Comparison of ENCODE assay signal across 14 cellular contexts in genomic region chr14:24224618-24225071, GRCh38. TPM values are rescaled to one million over a fixed set of nuclear protein-coding genes. Genes with fewer than 3 reads are reported as not detected.
DNase-seq lines count a peak whose midpoint lies in the region; ATAC-seq and TF ChIP-seq lines count a peak whose summit lies in the region.
"Had no signal": no experiment of that assay in that cellular context is flagged by ENCODE, and none has a peak within 500 bp of the region (broad histone marks: within the 10 kb centered on the region; RNA-seq: fewer than 3 reads in every experiment).

No MANE protein-coding gene starts in this region.

- H3K9me3 Mint-ChIP-seq in activated naive CD8-positive, alpha-beta T cell treated with anti-CD3 and anti-CD28 coated beads for 36 hours: no peaks in the 10 kb centered on the region
- H3K9me3 Mint-ChIP-seq in stimulated activated effector memory CD8-positive, alpha-beta T cell treated with anti-CD3 and anti-CD28 coated beads, Interleukin-12 subunit alpha, Interleukin-12 subunit beta, amount 100 ng/mL, for 72 hours: no peaks in the 10 kb centered on the region
- no peaks in the 10 kb centered on the region for H3K9me3 Mint-ChIP-seq in endothelial cell (ENCODE audit: unreplicated experiment)

- H3K9me3 ChIP-seq in heart left ventricle (no peaks in the 10 kb centered on the region), right atrium auricular region (no peaks in the 10 kb centered on the region), esophagus muscularis mucosa (no peaks in the 10 kb centered on the region)
- H3K9me3 ChIP-seq: stomach had no signal

- 68 to 81% (median 74%) methylated on average over 7 of the region's 7 CpGs for WGBS in heart left ventricle, 4 donors
- WGBS in esophagus muscularis mucosa: 87% methylated on average over 7 of the region's 7 CpGs

- no peak for DNase-seq in heart left ventricle
- no peak for DNase-seq in right atrium auricular region (ENCODE audit: low spot score)
- no peak for DNase-seq in activated naive CD8-positive, alpha-beta T cell treated with anti-CD3 and anti-CD28 coated beads for 36 hours
- DNase-seq in glomerular visceral epithelial cell (ENCODE audit: extremely low spot score): peak; percentile 44
- DNase-seq in stimulated activated effector memory CD8-positive, alpha-beta T cell treated with anti-CD3 and anti-CD28 coated beads, Interleukin-12 subunit alpha, Interleukin-12 subunit beta, amount 100 ng/mL, for 72 hours (ENCODE audit: low spot score in 2 of 2): no peak
- DNase-seq in endothelial cell (ENCODE audit: low spot score): no peak
- no peak for DNase-seq in esophagus muscularis mucosa (ENCODE audit: extremely low spot score)
- DNase-seq: activated CD8-positive, alpha-beta memory T cell treated with anti-CD3 and anti-CD28 coated beads for 24 hours; amygdala; left colon; NCI-H1417; NCI-H82; stomach had no signal

- H3K27me3 ChIP-seq in heart left ventricle (no peaks in the 10 kb centered on the region), right atrium auricular region (no peaks in the 10 kb centered on the region), esophagus muscularis mucosa (no peaks in the 10 kb centered on the region)
- H3K27me3 ChIP-seq: stomach had no signal

- H3K4me3 ChIP-seq in heart left ventricle: no peak overlapping the region
- H3K4me3 ChIP-seq in right atrium auricular region: no peak overlapping the region
- H3K4me3 ChIP-seq in esophagus muscularis mucosa: no peak overlapping the region
- H3K4me3 ChIP-seq: stomach had no signal

- H3K36me3 Mint-ChIP-seq in activated naive CD8-positive, alpha-beta T cell treated with anti-CD3 and anti-CD28 coated beads for 36 hours: peaks cover 9% of the 10 kb centered on the region
- peaks cover 50% of the 10 kb centered on the region for H3K36me3 Mint-ChIP-seq in stimulated activated effector memory CD8-positive, alpha-beta T cell treated with anti-CD3 and anti-CD28 coated beads, Interleukin-12 subunit alpha, Interleukin-12 subunit beta, amount 100 ng/mL, for 72 hours
- H3K36me3 Mint-ChIP-seq in endothelial cell (ENCODE audit: low read depth, unreplicated experiment): peaks cover 3% of the 10 kb centered on the region

- H3K27ac Mint-ChIP-seq in activated naive CD8-positive, alpha-beta T cell treated with anti-CD3 and anti-CD28 coated beads for 36 hours: peak overlapping the region; percentile 2
- H3K27ac Mint-ChIP-seq in stimulated activated effector memory CD8-positive, alpha-beta T cell treated with anti-CD3 and anti-CD28 coated beads, Interleukin-12 subunit alpha, Interleukin-12 subunit beta, amount 100 ng/mL, for 72 hours: peak overlapping the region; percentile 14
- H3K27ac Mint-ChIP-seq in endothelial cell (ENCODE audit: unreplicated experiment): no peak overlapping the region

- H3K4me1 ChIP-seq in heart left ventricle: peaks cover 0 to 16% (median 0%) of the 10 kb centered on the region in 12 donors
- no peaks in the 10 kb centered on the region for H3K4me1 ChIP-seq in right atrium auricular region
- peaks cover 4 to 18% (median 7%) of the 10 kb centered on the region in 4 donors for H3K4me1 ChIP-seq in esophagus muscularis mucosa

- H3K4me1 Mint-ChIP-seq in activated naive CD8-positive, alpha-beta T cell treated with anti-CD3 and anti-CD28 coated beads for 36 hours: peaks cover 22% of the 10 kb centered on the region
- H3K4me1 Mint-ChIP-seq in stimulated activated effector memory CD8-positive, alpha-beta T cell treated with anti-CD3 and anti-CD28 coated beads, Interleukin-12 subunit alpha, Interleukin-12 subunit beta, amount 100 ng/mL, for 72 hours: peaks cover 14% of the 10 kb centered on the region
- H3K4me1 Mint-ChIP-seq in endothelial cell (ENCODE audit: unreplicated experiment): no peaks in the 10 kb centered on the region

- H3K27me3 Mint-ChIP-seq in activated naive CD8-positive, alpha-beta T cell treated with anti-CD3 and anti-CD28 coated beads for 36 hours: no peaks in the 10 kb centered on the region
- no peaks in the 10 kb centered on the region for H3K27me3 Mint-ChIP-seq in endothelial cell (ENCODE audit: unreplicated experiment)

- H3K4me3 Mint-ChIP-seq in activated naive CD8-positive, alpha-beta T cell treated with anti-CD3 and anti-CD28 coated beads for 36 hours: no peak overlapping the region
- no peak overlapping the region for H3K4me3 Mint-ChIP-seq in stimulated activated effector memory CD8-positive, alpha-beta T cell treated with anti-CD3 and anti-CD28 coated beads, Interleukin-12 subunit alpha, Interleukin-12 subunit beta, amount 100 ng/mL, for 72 hours
- no peak overlapping the region for H3K4me3 Mint-ChIP-seq in endothelial cell (ENCODE audit: unreplicated experiment)

- peaks cover 0 to 37% (median 17%) of the 10 kb centered on the region in 9 donors for H3K36me3 ChIP-seq in heart left ventricle
- H3K36me3 ChIP-seq in right atrium auricular region: peaks cover 10% of the 10 kb centered on the region
- H3K36me3 ChIP-seq in esophagus muscularis mucosa: peaks cover 0 to 19% (median 13%) of the 10 kb centered on the region in 4 donors

- no peak for TF ChIP-seq CTCF in heart left ventricle (IDR thresholded peaks at IDR 0.05)
- no peak for TF ChIP-seq CTCF in right atrium auricular region (IDR thresholded peaks at IDR 0.05)
- TF ChIP-seq CTCF in endothelial cell (IDR thresholded peaks at IDR 0.05; ENCODE audit: unreplicated experiment): no peak
- no peak for TF ChIP-seq CTCF in esophagus muscularis mucosa (IDR thresholded peaks at IDR 0.05)

- TF ChIP-seq POLR2A in heart left ventricle (IDR thresholded peaks at IDR 0.05) (no peak), esophagus muscularis mucosa (IDR thresholded peaks at IDR 0.05; ENCODE audit: low read depth) (no peak)

- ATAC-seq in heart left ventricle (peak in 2 of 4 donors; percentile 23 to 72), HG03039 (IDR thresholded peaks at IDR 0.05; ENCODE audit: unreplicated experiment) (no peak)
- no peak for ATAC-seq in stimulated activated effector memory CD8-positive, alpha-beta T cell treated with anti-CD3 and anti-CD28 coated beads, Interleukin-12 subunit alpha, Interleukin-12 subunit beta, amount 100 ng/mL, for 72 hours
- ATAC-seq: left colon had no signal

- H3K27ac ChIP-seq in heart left ventricle: peak overlapping the region in 8 of 12 donors; percentile 0 to 64 (median 26)
- peak overlapping the region in 1 of 2 donors; percentile 41 for H3K27ac ChIP-seq in right atrium auricular region
- peak overlapping the region in 2 of 4 donors; percentile 17 to 39 for H3K27ac ChIP-seq in esophagus muscularis mucosa (replicated peaks in 1 of 4)
- H3K27ac ChIP-seq: stomach had no signal

- intact Hi-C loops in heart left ventricle (cut with DNase I) (no loop called here), esophagus muscularis mucosa (cut with DNase I) (no loop called here)

- TF ChIP-seq EP300 in esophagus muscularis mucosa (IDR thresholded peaks at IDR 0.05): no peak

RNA-seq across cellular contexts. Expression of gene NEDD8, which starts 7.5 kb away (rescaled TPM):
- total RNA-seq in heart left ventricle (100 to 1,000 TPM; 174 to 217 (median 197) TPM), right atrium auricular region (100 to 1,000 TPM; 184 to 206 TPM), endothelial cell (ENCODE audit: unreplicated experiment) (154 TPM), esophagus muscularis mucosa (100 to 1,000 TPM; 117 to 152 (median 131) TPM)
- 100 to 1,000 TPM; 276 to 287 TPM for polyA plus RNA-seq in heart left ventricle
- 100 to 1,000 TPM; 194 to 201 TPM for total RNA-seq in activated naive CD8-positive, alpha-beta T cell treated with anti-CD3 and anti-CD28 coated beads for 36 hours

RNA-seq across cellular contexts. Expression of gene GMPR2, which starts 8.1 kb away (rescaled TPM):
- total RNA-seq in heart left ventricle: 10 to 100 TPM; 23.9 to 55.9 (median 32.8) TPM
- 10 to 100 TPM; 26.6 to 28.1 TPM for polyA plus RNA-seq in heart left ventricle
- total RNA-seq in right atrium auricular region: 10 to 100 TPM; 28.1 to 31.7 TPM
- total RNA-seq in activated naive CD8-positive, alpha-beta T cell treated with anti-CD3 and anti-CD28 coated beads for 36 hours: 10 to 100 TPM; 44.5 to 48.4 TPM
- 61.3 TPM for total RNA-seq in endothelial cell (ENCODE audit: unreplicated experiment)
- 10 to 100 TPM; 43.1 to 53.4 (median 50.5) TPM for total RNA-seq in esophagus muscularis mucosa

RNA-seq across cellular contexts. Expression of gene MDP1, which starts 8.8 kb away (rescaled TPM):
- total RNA-seq in heart left ventricle (10 to 100 TPM; 12.8 to 22.6 (median 15.5) TPM), right atrium auricular region (10 to 100 TPM; 15.5 to 19.7 TPM), endothelial cell (ENCODE audit: unreplicated experiment) (17.4 TPM), esophagus muscularis mucosa (10 to 100 TPM; 11.1 to 17.5 (median 14.4) TPM)
- 10 to 100 TPM; 20.8 to 26.5 TPM for polyA plus RNA-seq in heart left ventricle
- 10 to 100 TPM; 19.4 to 20.9 TPM for total RNA-seq in activated naive CD8-positive, alpha-beta T cell treated with anti-CD3 and anti-CD28 coated beads for 36 hours

RNA-seq across cellular contexts. Expression of gene CHMP4A, which starts 11.4 kb away (rescaled TPM):
- 10 to 100 TPM; 20.2 to 42.3 (median 34.5) TPM for total RNA-seq in heart left ventricle
- polyA plus RNA-seq in heart left ventricle: 10 to 100 TPM; 32.1 to 72.8 TPM
- total RNA-seq in right atrium auricular region: 10 to 100 TPM; 31.6 to 63.0 TPM
- total RNA-seq in activated naive CD8-positive, alpha-beta T cell treated with anti-CD3 and anti-CD28 coated beads for 36 hours: 10 to 100 TPM; 54.4 to 58.9 TPM
- total RNA-seq in endothelial cell (ENCODE audit: unreplicated experiment): 34.3 TPM
- total RNA-seq in esophagus muscularis mucosa: 100 to 1,000 TPM in 2 of 4 donors, 10 to 100 TPM in 2; 75.4 to 135 (median 94.9) TPM

RNA-seq across cellular contexts. Expression of gene TINF2, which starts 17.8 kb away (rescaled TPM):
- total RNA-seq in heart left ventricle: 10 to 100 TPM; 34.5 to 58.1 (median 42.6) TPM
- polyA plus RNA-seq in heart left ventricle: 10 to 100 TPM; 16.1 to 55.4 TPM
- 10 to 100 TPM; 28.2 to 36.3 TPM for total RNA-seq in right atrium auricular region
- total RNA-seq in activated naive CD8-positive, alpha-beta T cell treated with anti-CD3 and anti-CD28 coated beads for 36 hours: 10 to 100 TPM; 68.2 to 71.1 TPM
- total RNA-seq in endothelial cell (ENCODE audit: unreplicated experiment): 25.4 TPM
- total RNA-seq in esophagus muscularis mucosa: 10 to 100 TPM; 49.4 to 89.0 (median 81.0) TPM
